21 cellular contexts compared by ENCODE assay signal in the genomic region with DNA sequence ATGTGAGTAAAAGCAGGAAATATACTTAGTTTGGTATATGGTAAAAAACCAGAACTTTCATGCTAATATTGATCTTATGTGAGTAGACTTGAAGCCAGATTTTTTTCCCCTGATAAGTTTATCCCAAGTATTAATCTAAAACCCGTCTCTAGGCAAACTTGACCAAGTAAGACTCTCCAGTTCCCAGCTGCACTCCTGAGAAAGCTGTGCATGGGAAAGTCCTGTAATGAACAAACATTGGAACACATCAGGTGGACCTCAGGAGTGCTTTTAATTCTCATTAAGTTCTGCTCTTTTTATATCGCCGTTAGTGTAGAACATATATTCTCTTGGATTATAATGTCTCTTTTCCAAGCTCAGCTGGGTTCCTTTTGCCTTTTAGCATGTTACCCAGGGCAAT.
"Had no signal": no experiment of that assay in that cellular context is flagged by ENCODE, and none has a peak within 500 bp of the region (broad histone marks: within the 10 kb centered on the region; RNA-seq: fewer than 3 reads in every experiment).

No MANE protein-coding gene starts in this region.

- ATAC-seq: gastroesophageal sphincter; psoas muscle; right lobe of liver; stimulated activated naive B cell treated with anti-CD40 and anti-IgM and Interleukin-4, amounts not matched to agents 10 μg/mL and 1 μg/mL and 100 μg/mL, for 72 hours; stimulated activated naive CD8-positive, alpha-beta T cell treated with anti-CD3 and anti-CD28 coated beads, Interleukin-15, amount 100 ng/mL, for 72 hours had no signal

- DNase-seq: effector memory CD4-positive, alpha-beta T cell; esophagus squamous epithelium; foreskin fibroblast; glutamatergic neuron; left ventricle myocardium inferior; lower lobe of right lung; mesenchymal stem cell; midbrain; nephron progenitor cell; psoas muscle; retina; right lobe of liver; stimulated activated CD4-positive, alpha-beta T cell treated with anti-CD3 and anti-CD28 coated beads, Interleukin-4, amount 100 ng/mL, for 1 hour; stimulated activated CD8-positive, alpha-beta memory T cell treated with anti-CD3 and anti-CD28 coated beads, Interleukin-4, amount 100 ng/mL, for 48 hours; stimulated activated naive B cell treated with anti-CD40 and anti-IgM and Interleukin-4, amounts not matched to agents 10 μg/mL and 1 μg/mL and 100 μg/mL, for 72 hours; stimulated activated naive CD8-positive, alpha-beta T cell treated with anti-CD3 and anti-CD28 coated beads, Interleukin-15, amount 100 ng/mL, for 72 hours had no signal

- H3K4me3 ChIP-seq: esophagus squamous epithelium, gastroesophageal sphincter, left ventricle myocardium inferior, lower lobe of right lung, psoas muscle, right lobe of liver, testis, tibial nerve had no signal

- FAIRE-seq: endometrium, keratinocyte had no signal

- H3K27ac ChIP-seq: esophagus squamous epithelium, gastroesophageal sphincter, left ventricle myocardium inferior, lower lobe of right lung, psoas muscle, right lobe of liver, tibial nerve had no signal

- H3K4me3 Mint-ChIP-seq: nephron progenitor cell; stimulated activated naive B cell treated with anti-CD40 and anti-IgM and Interleukin-4, amounts not matched to agents 10 μg/mL and 1 μg/mL and 100 μg/mL, for 72 hours; stimulated activated naive CD8-positive, alpha-beta T cell treated with anti-CD3 and anti-CD28 coated beads, Interleukin-15, amount 100 ng/mL, for 72 hours had no signal

- H3K4me1 ChIP-seq: esophagus squamous epithelium, gastroesophageal sphincter, lower lobe of right lung, psoas muscle, right lobe of liver had no signal

- H3K27me3 Mint-ChIP-seq: stimulated activated naive B cell treated with anti-CD40 and anti-IgM and Interleukin-4, amounts not matched to agents 10 μg/mL and 1 μg/mL and 100 μg/mL, for 72 hours; stimulated activated naive CD8-positive, alpha-beta T cell treated with anti-CD3 and anti-CD28 coated beads, Interleukin-15, amount 100 ng/mL, for 72 hours had no signal

- H3K9me3 Mint-ChIP-seq: nephron progenitor cell; stimulated activated naive B cell treated with anti-CD40 and anti-IgM and Interleukin-4, amounts not matched to agents 10 μg/mL and 1 μg/mL and 100 μg/mL, for 72 hours; stimulated activated naive CD8-positive, alpha-beta T cell treated with anti-CD3 and anti-CD28 coated beads, Interleukin-15, amount 100 ng/mL, for 72 hours had no signal

- H3K27me3 ChIP-seq: esophagus squamous epithelium, gastroesophageal sphincter, right lobe of liver, testis, tibial nerve had no signal

- H3K9me3 ChIP-seq: esophagus squamous epithelium, gastroesophageal sphincter, left ventricle myocardium inferior, lower lobe of right lung, psoas muscle, right lobe of liver, testis, tibial nerve had no signal

- H3K27ac Mint-ChIP-seq: nephron progenitor cell; stimulated activated naive B cell treated with anti-CD40 and anti-IgM and Interleukin-4, amounts not matched to agents 10 μg/mL and 1 μg/mL and 100 μg/mL, for 72 hours; stimulated activated naive CD8-positive, alpha-beta T cell treated with anti-CD3 and anti-CD28 coated beads, Interleukin-15, amount 100 ng/mL, for 72 hours had no signal
